13 cellular contexts compared by ENCODE assay signal in genomic region chr2:45300026-45300750, GRCh38.
A peak's percentile ranks its signal among the peaks of the same experiment; 100 is the strongest.
DNase-seq lines count a peak whose midpoint lies in the region; ATAC-seq lines count a peak whose summit lies in the region.
"Had no signal": no experiment of that assay in that cellular context is flagged by ENCODE, and none has a peak within 500 bp of the region (broad histone marks: within the 10 kb centered on the region; RNA-seq: fewer than 3 reads in every experiment).

No MANE protein-coding gene starts in this region.

- no peaks in the 10 kb centered on the region for H3K9me3 Mint-ChIP-seq in activated T-helper 1 cell treated with anti-CD3 and anti-CD28 coated beads, Interleukin-12 subunit alpha, Interleukin-12 subunit beta, Interleukin-2, Interleukin-4 antibody, amounts not matched to agents 30 ng/mL and 10 ng/mL and 1 ng/mL, durations not matched to agents 14 hours and 24 hours and 36 hours

- no peak overlapping the region for H3K27ac ChIP-seq in BLaER1
- H3K27ac ChIP-seq: SK-N-MC had no signal

- DNase-seq in NCI-H128 (lab: John Stamatoyannopoulos, UW; ENCODE audit: unreplicated experiment) (peak; percentile 60), NCI-H510A (lab: John Stamatoyannopoulos, UW) (peak; percentile 89), left colon (peak; percentile 54 to 57), epidermal melanocyte (ENCODE audit: insufficient read length, low spot score) (no peak)
- DNase-seq in activated T-helper 1 cell treated with anti-CD3 and anti-CD28 coated beads, Interleukin-12 subunit alpha, Interleukin-12 subunit beta, Interleukin-2, Interleukin-4 antibody, amounts not matched to agents 30 ng/mL and 10 ng/mL and 1 ng/mL, durations not matched to agents 14 hours and 24 hours and 36 hours (ENCODE audit: low spot score): no peak
- DNase-seq: ACHN; activated CD8-positive, alpha-beta T cell treated with anti-CD3 and anti-CD28 coated beads, Interleukin-2, amount 10 ng/mL, durations not matched to agents 7 days and 5 days; activated effector memory CD4-positive, alpha-beta T cell treated with anti-CD3 and anti-CD28 coated beads, Interleukin-2, amount 50 U/mL, for 16 hours; occipital lobe had no signal

- H3K36me3 Mint-ChIP-seq in activated T-helper 1 cell treated with anti-CD3 and anti-CD28 coated beads, Interleukin-12 subunit alpha, Interleukin-12 subunit beta, Interleukin-2, Interleukin-4 antibody, amounts not matched to agents 30 ng/mL and 10 ng/mL and 1 ng/mL, durations not matched to agents 14 hours and 24 hours and 36 hours (ENCODE audit: low read depth): no peaks in the 10 kb centered on the region

- no peaks in the 10 kb centered on the region for H4K20me1 ChIP-seq in BLaER1

- H3K9ac ChIP-seq in BLaER1: no peak overlapping the region

- H3K4me1 ChIP-seq in BLaER1: peaks cover 43% of the 10 kb centered on the region

- peak; percentile 85 for ATAC-seq in left colon
- no peak for ATAC-seq in GM19397 (IDR thresholded peaks at IDR 0.05; ENCODE audit: unreplicated experiment)
- ATAC-seq in GM21786 (IDR thresholded peaks at IDR 0.05; ENCODE audit: unreplicated experiment): no peak
- ATAC-seq: activated CD8-positive, alpha-beta T cell treated with anti-CD3 and anti-CD28 coated beads, Interleukin-2, amount 10 ng/mL, durations not matched to agents 7 days and 5 days had no signal

- H3K4me3 Mint-ChIP-seq in activated T-helper 1 cell treated with anti-CD3 and anti-CD28 coated beads, Interleukin-12 subunit alpha, Interleukin-12 subunit beta, Interleukin-2, Interleukin-4 antibody, amounts not matched to agents 30 ng/mL and 10 ng/mL and 1 ng/mL, durations not matched to agents 14 hours and 24 hours and 36 hours: no peak overlapping the region
- H3K4me3 Mint-ChIP-seq: activated CD8-positive, alpha-beta T cell treated with anti-CD3 and anti-CD28 coated beads, Interleukin-2, amount 10 ng/mL, durations not matched to agents 7 days and 5 days had no signal

- no peak overlapping the region for H3K27ac Mint-ChIP-seq in activated T-helper 1 cell treated with anti-CD3 and anti-CD28 coated beads, Interleukin-12 subunit alpha, Interleukin-12 subunit beta, Interleukin-2, Interleukin-4 antibody, amounts not matched to agents 30 ng/mL and 10 ng/mL and 1 ng/mL, durations not matched to agents 14 hours and 24 hours and 36 hours
- H3K27ac Mint-ChIP-seq: activated CD8-positive, alpha-beta T cell treated with anti-CD3 and anti-CD28 coated beads, Interleukin-2, amount 10 ng/mL, durations not matched to agents 7 days and 5 days had no signal

- H3K4me3 ChIP-seq in BLaER1: no peak overlapping the region
- H3K4me3 ChIP-seq: SK-N-MC had no signal

- H3K27me3 Mint-ChIP-seq in activated T-helper 1 cell treated with anti-CD3 and anti-CD28 coated beads, Interleukin-12 subunit alpha, Interleukin-12 subunit beta, Interleukin-2, Interleukin-4 antibody, amounts not matched to agents 30 ng/mL and 10 ng/mL and 1 ng/mL, durations not matched to agents 14 hours and 24 hours and 36 hours (ENCODE audit: insufficient read depth): peaks cover 11% of the 10 kb centered on the region

- no peaks in the 10 kb centered on the region for H3K9me3 ChIP-seq in BLaER1

- H3K27me3 ChIP-seq in BLaER1: no peaks in the 10 kb centered on the region

- intact Hi-C loops in left colon (cut with DNase I, micrococcal nuclease): no loop called here
- intact Hi-C loops in activated T-helper 1 cell treated with anti-CD3 and anti-CD28 coated beads, Interleukin-12 subunit alpha, Interleukin-12 subunit beta, Interleukin-2, Interleukin-4 antibody, amounts not matched to agents 30 ng/mL and 10 ng/mL and 1 ng/mL, durations not matched to agents 14 hours and 24 hours and 36 hours (cut with micrococcal nuclease): no loop called here

- no peaks in the 10 kb centered on the region for H3K4me1 Mint-ChIP-seq in activated T-helper 1 cell treated with anti-CD3 and anti-CD28 coated beads, Interleukin-12 subunit alpha, Interleukin-12 subunit beta, Interleukin-2, Interleukin-4 antibody, amounts not matched to agents 30 ng/mL and 10 ng/mL and 1 ng/mL, durations not matched to agents 14 hours and 24 hours and 36 hours (ENCODE audit: low read depth)

- no peaks in the 10 kb centered on the region for H3K36me3 ChIP-seq in BLaER1

- H3K4me2 ChIP-seq in BLaER1: peak overlapping the region; percentile 71; the same call in 1 of the 2 replicates

Comparison
In these comparisons a context has a peak if more than half of its experiments do, and no peak if none do; other contexts are left out.
1. DNase-seq: peak in NCI-H128 (single experiment), NCI-H510A (single experiment) and left colon (2 of 2); none in epidermal melanocyte (single experiment) and activated T-helper 1 cell treated with anti-CD3 and anti-CD28 coated beads, Interleukin-12 subunit alpha, Interleukin-12 subunit beta, Interleukin-2, Interleukin-4 antibody, amounts not matched to agents 30 ng/mL and 10 ng/mL and 1 ng/mL, durations not matched to agents 14 hours and 24 hours and 36 hours (single experiment).